ENCODE assay signal across 41 cellular contexts in genomic region chr2:236305531-236305930, GRCh38. TPM values are rescaled to one million over a fixed set of nuclear protein-coding genes. Genes with fewer than 3 reads are reported as not detected.
"Had no signal": no experiment of that assay in that cellular context is flagged by ENCODE, and none has a peak within 500 bp of the region (broad histone marks: within the 10 kb centered on the region; RNA-seq: fewer than 3 reads in every experiment).

No MANE protein-coding gene starts in this region.

- H3K4me3 ChIP-seq: adrenal gland, ascending aorta, body of pancreas, breast epithelium, cardiac muscle cell had no signal

- H3K4me3 Mint-ChIP-seq: activated naive CD4-positive, alpha-beta T cell treated with anti-CD3 and anti-CD28 coated beads for 36 hours; activated naive CD4-positive, alpha-beta T cell treated with anti-CD3 and anti-CD28 coated beads, Interleukin-2, amount 10 ng/mL, durations not matched to agents 7 days and 5 days; activated naive CD4-positive, alpha-beta T cell treated with anti-CD3 and anti-CD28 coated beads, Interleukin-2, amount 50 U/mL, for 24 hours; activated naive CD8-positive, alpha-beta T cell; activated naive CD8-positive, alpha-beta T cell treated with anti-CD3 and anti-CD28 coated beads for 36 hours; activated naive CD8-positive, alpha-beta T cell treated with anti-CD3 and anti-CD28 coated beads, Interleukin-2, amount 10 ng/mL, durations not matched to agents 7 days and 5 days; activated naive CD8-positive, alpha-beta T cell treated with anti-CD3 and anti-CD28 coated beads, Interleukin-2, amount 50 U/mL, for 24 hours; activated T-cell treated with anti-CD3 and anti-CD28 coated beads, Interleukin-2, amount 50 U/mL, for 24 hours; activated T-cell treated with anti-CD3 and anti-CD28 coated beads, Interleukin-2, amount 50 U/mL, for 4 hours; activated T-cell treated with anti-CD3 and anti-CD28 coated beads, Interleukin-2, amount 50 U/mL, for 72 hours; activated T-helper 1 cell treated with anti-CD3 and anti-CD28 coated beads, Interleukin-12 subunit alpha, Interleukin-12 subunit beta, Interleukin-2, Interleukin-4 antibody, amounts not matched to agents 30 ng/mL and 10 ng/mL and 1 ng/mL, durations not matched to agents 14 hours and 24 hours and 36 hours; activated T-helper 17 cell treated with anti-CD3 and anti-CD28 coated beads, Interleukin-2, amount 50 U/mL, for 72 hours; brain; central memory CD8-positive, alpha-beta T cell had no signal

- H3K4me1 Mint-ChIP-seq: activated naive CD4-positive, alpha-beta T cell treated with anti-CD3 and anti-CD28 coated beads, Interleukin-2, amount 10 ng/mL, durations not matched to agents 7 days and 5 days; activated naive CD4-positive, alpha-beta T cell treated with anti-CD3 and anti-CD28 coated beads, Interleukin-2, amount 50 U/mL, for 24 hours; activated naive CD8-positive, alpha-beta T cell treated with anti-CD3 and anti-CD28 coated beads for 36 hours; activated naive CD8-positive, alpha-beta T cell treated with anti-CD3 and anti-CD28 coated beads, Interleukin-2, amount 10 ng/mL, durations not matched to agents 7 days and 5 days; activated naive CD8-positive, alpha-beta T cell treated with anti-CD3 and anti-CD28 coated beads, Interleukin-2, amount 50 U/mL, for 24 hours; activated T-helper 17 cell treated with anti-CD3 and anti-CD28 coated beads, Interleukin-2, amount 50 U/mL, for 72 hours; brain; central memory CD8-positive, alpha-beta T cell had no signal

- H3K27me3 Mint-ChIP-seq: activated naive CD4-positive, alpha-beta T cell treated with anti-CD3 and anti-CD28 coated beads, Interleukin-2, amount 10 ng/mL, durations not matched to agents 7 days and 5 days; activated naive CD8-positive, alpha-beta T cell treated with anti-CD3 and anti-CD28 coated beads for 36 hours; activated naive CD8-positive, alpha-beta T cell treated with anti-CD3 and anti-CD28 coated beads, Interleukin-2, amount 10 ng/mL, durations not matched to agents 7 days and 5 days had no signal

- H3K27ac ChIP-seq: adrenal gland, ascending aorta, body of pancreas, brain microvascular endothelial cell, breast epithelium, cardiac muscle cell had no signal

- ATAC-seq: activated naive CD4-positive, alpha-beta T cell treated with anti-CD3 and anti-CD28 coated beads, Interleukin-2, amount 50 U/mL, for 72 hours; activated naive CD8-positive, alpha-beta T cell treated with anti-CD3 and anti-CD28 coated beads, Interleukin-2, amount 50 U/mL, for 24 hours; activated T-cell treated with anti-CD3 and anti-CD28 coated beads, Interleukin-2, amount 50 U/mL, for 4 hours; activated T-cell treated with anti-CD3 and anti-CD28 coated beads, Interleukin-2, amount 50 U/mL, for 72 hours; activated T-helper 17 cell treated with anti-CD3 and anti-CD28 coated beads, Interleukin-2, amount 50 U/mL, for 72 hours; body of pancreas had no signal

- DNase-seq: activated CD8-positive, alpha-beta memory T cell treated with anti-CD3 and anti-CD28 coated beads, Interleukin-2, amount 50 U/mL, for 48 hours; activated effector memory CD4-positive, alpha-beta T cell treated with anti-CD3 and anti-CD28 coated beads, Interleukin-2, amount 50 U/mL, for 16 hours; activated effector memory CD4-positive, alpha-beta T cell treated with Interleukin-2 at 50 U/mL for 16 hours; activated gamma-delta T cell; activated gamma-delta T cell treated with Interleukin-2 at 50 U/mL for 16 hours; activated naive CD4-positive, alpha-beta T cell; activated naive CD4-positive, alpha-beta T cell treated with anti-CD3 and anti-CD28 coated beads for 36 hours; activated naive CD4-positive, alpha-beta T cell treated with anti-CD3 and anti-CD28 coated beads, Interleukin-2, amount 10 ng/mL, durations not matched to agents 7 days and 5 days; activated naive CD4-positive, alpha-beta T cell treated with Interleukin-2 at 50 U/mL for 16 hours; activated naive CD8-positive, alpha-beta T cell treated with anti-CD3 and anti-CD28 coated beads for 36 hours; activated naive CD8-positive, alpha-beta T cell treated with anti-CD3 and anti-CD28 coated beads, Interleukin-2, amount 10 ng/mL, durations not matched to agents 7 days and 5 days; activated naive CD8-positive, alpha-beta T cell treated with anti-CD3 and anti-CD28 coated beads, Interleukin-2, amount 50 U/mL, for 24 hours; activated T-cell treated with anti-CD3 and anti-CD28 coated beads for 4 hours; activated T-cell treated with anti-CD3 and anti-CD28 coated beads, Interleukin-2, amount 50 U/mL, for 1 hour; activated T-cell treated with anti-CD3 and anti-CD28 coated beads, Interleukin-2, amount 50 U/mL, for 24 hours; activated T-cell treated with anti-CD3 and anti-CD28 coated beads, Interleukin-2, amount 50 U/mL, for 4 hours; activated T-cell treated with anti-CD3 and anti-CD28 coated beads, Interleukin-2, amount 50 U/mL, for 48 hours; activated T-cell treated with anti-CD3 and anti-CD28 coated beads, Interleukin-2, amount 50 U/mL, for 72 hours; adrenal gland; amniotic stem cell; amygdala; anterior cingulate cortex; aorta; body of pancreas; brain microvascular endothelial cell; caudate nucleus; central memory CD4-positive, alpha-beta T cell; cerebellar nuclear complex had no signal

- H3K36me3 Mint-ChIP-seq: activated naive CD4-positive, alpha-beta T cell treated with anti-CD3 and anti-CD28 coated beads, Interleukin-2, amount 10 ng/mL, durations not matched to agents 7 days and 5 days; activated naive CD4-positive, alpha-beta T cell treated with anti-CD3 and anti-CD28 coated beads, Interleukin-2, amount 50 U/mL, for 24 hours; activated naive CD4-positive, alpha-beta T cell treated with anti-CD3 and anti-CD28 coated beads, Interleukin-2, amount 50 U/mL, for 72 hours; activated naive CD8-positive, alpha-beta T cell; activated naive CD8-positive, alpha-beta T cell treated with anti-CD3 and anti-CD28 coated beads for 36 hours; activated naive CD8-positive, alpha-beta T cell treated with anti-CD3 and anti-CD28 coated beads, Interleukin-2, amount 10 ng/mL, durations not matched to agents 7 days and 5 days; brain had no signal

- H3K4me1 ChIP-seq: adrenal gland, ascending aorta, body of pancreas, breast epithelium had no signal

- H3K27ac Mint-ChIP-seq: activated naive CD4-positive, alpha-beta T cell treated with anti-CD3 and anti-CD28 coated beads for 36 hours; activated naive CD4-positive, alpha-beta T cell treated with anti-CD3 and anti-CD28 coated beads, Interleukin-2, amount 10 ng/mL, durations not matched to agents 7 days and 5 days; activated naive CD4-positive, alpha-beta T cell treated with anti-CD3 and anti-CD28 coated beads, Interleukin-2, amount 50 U/mL, for 24 hours; activated naive CD4-positive, alpha-beta T cell treated with anti-CD3 and anti-CD28 coated beads, Interleukin-2, amount 50 U/mL, for 72 hours; activated naive CD8-positive, alpha-beta T cell; activated naive CD8-positive, alpha-beta T cell treated with anti-CD3 and anti-CD28 coated beads for 36 hours; activated naive CD8-positive, alpha-beta T cell treated with anti-CD3 and anti-CD28 coated beads, Interleukin-2, amount 10 ng/mL, durations not matched to agents 7 days and 5 days; activated naive CD8-positive, alpha-beta T cell treated with anti-CD3 and anti-CD28 coated beads, Interleukin-2, amount 50 U/mL, for 24 hours; activated T-cell treated with anti-CD3 and anti-CD28 coated beads, Interleukin-2, amount 50 U/mL, for 24 hours; activated T-cell treated with anti-CD3 and anti-CD28 coated beads, Interleukin-2, amount 50 U/mL, for 72 hours; activated T-helper 1 cell treated with anti-CD3 and anti-CD28 coated beads, Interleukin-12 subunit alpha, Interleukin-12 subunit beta, Interleukin-2, Interleukin-4 antibody, amounts not matched to agents 30 ng/mL and 10 ng/mL and 1 ng/mL, durations not matched to agents 14 hours and 24 hours and 36 hours; activated T-helper 17 cell treated with anti-CD3 and anti-CD28 coated beads, Interleukin-2, amount 50 U/mL, for 72 hours; activated T-helper 2 cell treated with anti-CD3 and anti-CD28 coated beads, Interferon-gamma antibody, Interleukin-2, Interleukin-4, amounts not matched to agents 10 μg/mL and 5 μg/mL and 100 μg/mL, durations not matched to agents 14 hours and 24 hours and 36 hours; brain had no signal

- H3K27me3 ChIP-seq: ascending aorta, body of pancreas, brain microvascular endothelial cell, breast epithelium, cardiac muscle cell had no signal

- H3K9me3 Mint-ChIP-seq: activated naive CD4-positive, alpha-beta T cell treated with anti-CD3 and anti-CD28 coated beads for 36 hours; activated naive CD4-positive, alpha-beta T cell treated with anti-CD3 and anti-CD28 coated beads, Interleukin-2, amount 10 ng/mL, durations not matched to agents 7 days and 5 days; activated naive CD4-positive, alpha-beta T cell treated with anti-CD3 and anti-CD28 coated beads, Interleukin-2, amount 50 U/mL, for 24 hours; activated naive CD4-positive, alpha-beta T cell treated with anti-CD3 and anti-CD28 coated beads, Interleukin-2, amount 50 U/mL, for 72 hours; activated naive CD8-positive, alpha-beta T cell treated with anti-CD3 and anti-CD28 coated beads for 36 hours; activated naive CD8-positive, alpha-beta T cell treated with anti-CD3 and anti-CD28 coated beads, Interleukin-2, amount 10 ng/mL, durations not matched to agents 7 days and 5 days; activated naive CD8-positive, alpha-beta T cell treated with anti-CD3 and anti-CD28 coated beads, Interleukin-2, amount 50 U/mL, for 24 hours; activated T-cell treated with anti-CD3 and anti-CD28 coated beads, Interleukin-2, amount 50 U/mL, for 24 hours; activated T-cell treated with anti-CD3 and anti-CD28 coated beads, Interleukin-2, amount 50 U/mL, for 4 hours; activated T-cell treated with anti-CD3 and anti-CD28 coated beads, Interleukin-2, amount 50 U/mL, for 72 hours; activated T-helper 1 cell treated with anti-CD3 and anti-CD28 coated beads, Interleukin-12 subunit alpha, Interleukin-12 subunit beta, Interleukin-2, Interleukin-4 antibody, amounts not matched to agents 30 ng/mL and 10 ng/mL and 1 ng/mL, durations not matched to agents 14 hours and 24 hours and 36 hours; activated T-helper 17 cell treated with anti-CD3 and anti-CD28 coated beads, Interleukin-2, amount 50 U/mL, for 72 hours; activated T-helper 2 cell treated with anti-CD3 and anti-CD28 coated beads, Interferon-gamma antibody, Interleukin-2, Interleukin-4, amounts not matched to agents 10 μg/mL and 5 μg/mL and 100 μg/mL, durations not matched to agents 14 hours and 24 hours and 36 hours; central memory CD8-positive, alpha-beta T cell had no signal

- H3K9me3 ChIP-seq: adrenal gland, ascending aorta, body of pancreas, breast epithelium had no signal

- H3K36me3 ChIP-seq: adrenal gland, ascending aorta, brain microvascular endothelial cell, breast epithelium, cardiac muscle cell had no signal

RNA-seq across cellular contexts. Expression of gene ASB18, which starts 41.3 kb away (rescaled TPM):
- total RNA-seq: activated naive CD4-positive, alpha-beta T cell treated with anti-CD3 and anti-CD28 coated beads for 36 hours; activated naive CD4-positive, alpha-beta T cell treated with anti-CD3 and anti-CD28 coated beads, Interleukin-2, amount 50 U/mL, for 72 hours; activated naive CD8-positive, alpha-beta T cell treated with anti-CD3 and anti-CD28 coated beads for 36 hours; activated naive CD8-positive, alpha-beta T cell treated with anti-CD3 and anti-CD28 coated beads, Interleukin-2, amount 10 ng/mL, durations not matched to agents 7 days and 5 days; activated T-cell treated with anti-CD3 and anti-CD28 coated beads, Interleukin-2, amount 50 U/mL, for 4 hours; activated T-cell treated with anti-CD3 and anti-CD28 coated beads, Interleukin-2, amount 50 U/mL, for 72 hours; activated T-helper 1 cell treated with anti-CD3 and anti-CD28 coated beads, Interleukin-12 subunit alpha, Interleukin-12 subunit beta, Interleukin-2, Interleukin-4 antibody, amounts not matched to agents 30 ng/mL and 10 ng/mL and 1 ng/mL, durations not matched to agents 14 hours and 24 hours and 36 hours; activated T-helper 17 cell treated with anti-CD3 and anti-CD28 coated beads, Interleukin-2, amount 50 U/mL, for 72 hours; activated T-helper 2 cell treated with anti-CD3 and anti-CD28 coated beads, Interferon-gamma antibody, Interleukin-2, Interleukin-4, amounts not matched to agents 10 μg/mL and 5 μg/mL and 100 μg/mL, durations not matched to agents 14 hours and 24 hours and 36 hours; adrenal gland; aorta; ascending aorta; astrocyte; body of pancreas; breast epithelium; bronchial epithelial cell; cardiac muscle cell had no signal
